1 cellular context compared by ENCODE assay signal in the genomic region with DNA sequence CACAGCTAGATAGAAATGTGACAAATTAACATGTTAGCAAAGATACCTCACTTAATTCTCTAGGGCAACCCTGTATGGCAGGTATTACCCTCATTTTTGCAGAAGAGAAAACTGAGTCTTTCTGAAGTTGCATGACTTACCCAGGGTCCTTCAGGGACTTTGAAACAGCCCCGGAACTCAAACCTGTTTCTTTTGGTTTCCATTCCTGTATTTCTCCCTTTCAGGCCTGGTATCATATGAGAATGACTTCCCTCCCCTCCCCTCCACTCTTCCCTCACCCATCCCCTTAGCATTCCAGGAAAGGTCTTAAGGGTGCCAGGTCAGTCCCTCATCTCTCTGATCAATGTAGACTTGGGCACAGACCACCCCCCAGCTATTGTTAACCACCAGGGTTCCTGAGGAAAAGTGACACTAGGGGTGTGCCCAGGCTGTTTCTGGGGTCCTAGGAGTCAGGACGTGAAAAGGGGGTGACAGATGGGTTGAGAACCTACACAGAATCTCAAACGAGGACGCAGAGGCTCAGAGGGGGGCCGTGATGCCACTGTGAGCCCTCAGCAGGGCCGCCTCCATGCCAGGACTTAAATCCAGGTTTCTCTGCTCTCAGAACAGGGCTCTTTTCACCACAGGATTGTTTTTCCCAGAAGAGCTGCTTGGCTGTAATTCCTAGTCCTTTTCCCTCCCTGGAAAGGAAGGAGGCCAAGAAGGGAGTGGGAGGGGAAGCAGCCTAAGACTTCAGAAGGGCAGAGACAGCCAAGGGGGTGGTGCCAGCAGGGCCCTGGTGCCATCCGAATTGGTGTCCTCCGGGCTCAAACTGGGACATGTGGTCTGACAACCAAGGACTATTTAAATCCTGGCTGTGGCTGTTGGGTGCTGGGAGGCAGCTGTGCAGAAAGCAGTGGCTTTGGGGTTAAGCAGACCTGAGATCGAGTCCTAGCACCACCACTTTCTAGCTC.
TF ChIP-seq lines count a peak whose summit lies in the region.

No MANE protein-coding gene starts in this region.

TF ChIP-seq in IMR-90, 13 proteins besides CTCF, POLR2A, EP300 and RAD21:
- TF ChIP-seq, protein P1, sequence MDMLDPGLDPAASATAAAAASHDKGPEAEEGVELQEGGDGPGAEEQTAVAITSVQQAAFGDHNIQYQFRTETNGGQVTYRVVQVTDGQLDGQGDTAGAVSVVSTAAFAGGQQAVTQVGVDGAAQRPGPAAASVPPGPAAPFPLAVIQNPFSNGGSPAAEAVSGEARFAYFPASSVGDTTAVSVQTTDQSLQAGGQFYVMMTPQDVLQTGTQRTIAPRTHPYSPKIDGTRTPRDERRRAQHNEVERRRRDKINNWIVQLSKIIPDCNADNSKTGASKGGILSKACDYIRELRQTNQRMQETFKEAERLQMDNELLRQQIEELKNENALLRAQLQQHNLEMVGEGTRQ (IDR thresholded peaks at IDR 0.05; ENCODE audit: low read depth, low read length), result no peak
- TF ChIP-seq BHLHE40 (IDR thresholded peaks at IDR 0.05; ENCODE audit: low read depth, low read length) (no peak), MXI1 (IDR thresholded peaks at IDR 0.05; ENCODE audit: borderline replicate concordance, low read depth, low read length) (no peak), RCOR1 (IDR thresholded peaks at IDR 0.05; ENCODE audit: insufficient replicate concordance, low read length) (no peak), CEBPB (IDR thresholded peaks at IDR 0.05; ENCODE audit: low read depth, low read length) (no peak), FOS (IDR thresholded peaks at IDR 0.05; ENCODE audit: low read depth, low read length) (no peak), NFE2L2 (IDR thresholded peaks at IDR 0.05; ENCODE audit: low read depth, low read length) (no peak)
- TF ChIP-seq, protein P2, sequence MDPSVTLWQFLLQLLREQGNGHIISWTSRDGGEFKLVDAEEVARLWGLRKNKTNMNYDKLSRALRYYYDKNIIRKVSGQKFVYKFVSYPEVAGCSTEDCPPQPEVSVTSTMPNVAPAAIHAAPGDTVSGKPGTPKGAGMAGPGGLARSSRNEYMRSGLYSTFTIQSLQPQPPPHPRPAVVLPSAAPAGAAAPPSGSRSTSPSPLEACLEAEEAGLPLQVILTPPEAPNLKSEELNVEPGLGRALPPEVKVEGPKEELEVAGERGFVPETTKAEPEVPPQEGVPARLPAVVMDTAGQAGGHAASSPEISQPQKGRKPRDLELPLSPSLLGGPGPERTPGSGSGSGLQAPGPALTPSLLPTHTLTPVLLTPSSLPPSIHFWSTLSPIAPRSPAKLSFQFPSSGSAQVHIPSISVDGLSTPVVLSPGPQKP (IDR thresholded peaks at IDR 0.05; ENCODE audit: borderline replicate concordance, low read depth, low read length), result no peak
